In genomic region chr19:2717638-2718541, GRCh38 we compare ENCODE assay signal across 18 cellular contexts. TPM values are rescaled to one million over a fixed set of nuclear protein-coding genes. Genes with fewer than 3 reads are reported as not detected.
DNase-seq lines count a peak whose midpoint lies in the region; ATAC-seq, FAIRE-seq and TF ChIP-seq lines count a peak whose summit lies in the region.
"Had no signal": no experiment of that assay in that cellular context is flagged by ENCODE, and none has a peak within 500 bp of the region (broad histone marks: within the 10 kb centered on the region; RNA-seq: fewer than 3 reads in every experiment).

No MANE protein-coding gene starts in this region.

- H3K4me1 ChIP-seq in left ventricle myocardium inferior (peaks cover 33% of the 10 kb centered on the region), IMR-90 (ENCODE audit: control insufficient read depth, insufficient read depth, low read length) (peaks cover 8% of the 10 kb centered on the region), kidney (ENCODE audit: control insufficient read depth in 1 of 2, insufficient read depth in 1 of 2, low read depth in 1 of 2, low read length in 2 of 2) (peaks cover 0 to 7% of the 10 kb centered on the region in 2 donors), trophoblast cell (ENCODE audit: control insufficient read depth in 1 of 2, insufficient read depth in 2 of 2, low read length in 2 of 2) (peaks cover 0 to 2% of the 10 kb centered on the region in 2 experiments)
- H3K4me1 ChIP-seq: HAP-1 had no signal

- no peak overlapping the region for H2BK15ac ChIP-seq in IMR-90 (ENCODE audit: low read depth, low read length)

- no peak overlapping the region for H4K12ac ChIP-seq in trophoblast cell (ENCODE audit: low read depth, low read length)

- in situ Hi-C loops in IMR-90 (cut with MboI; ENCODE audit: low sequenced_read_pairs), result no loop called here

- DNase-seq in left ventricle myocardium inferior (no peak), Right ventricle myocardium superior (no peak), IMR-90 (no peak), kidney (peak; percentile 75), trophoblast cell (no peak), T-helper 9 cell (no peak)
- DNase-seq in activated naive CD4-positive, alpha-beta T cell treated with anti-CD3 and anti-CD28 coated beads, Interleukin-2, amount 10 ng/mL, durations not matched to agents 7 days and 5 days, result no peak
- no peak for DNase-seq in effector memory CD8-positive, alpha-beta T cell
- DNase-seq: ACHN; C1 segment of cervical spinal cord; Calu3; CD4-positive, alpha-beta T cell; DMS79 had no signal

- H3K14ac ChIP-seq in IMR-90 (replicated peaks; ENCODE audit: low read depth, low read length), result no peak overlapping the region
- H3K14ac ChIP-seq in trophoblast cell (ENCODE audit: low read length), result no peak overlapping the region

- H3K9me3 Mint-ChIP-seq in activated naive CD4-positive, alpha-beta T cell treated with anti-CD3 and anti-CD28 coated beads, Interleukin-2, amount 10 ng/mL, durations not matched to agents 7 days and 5 days, result peaks cover 11% of the 10 kb centered on the region
- peaks cover 6 to 14% of the 10 kb centered on the region in 2 donors for H3K9me3 Mint-ChIP-seq in effector memory CD8-positive, alpha-beta T cell

- H4K8ac ChIP-seq in IMR-90 (ENCODE audit: low read depth in 2 of 2, low read length in 2 of 2) (no peak overlapping the region), trophoblast cell (ENCODE audit: low read depth, low read length) (no peak overlapping the region)

- H4K20me1 ChIP-seq in IMR-90 (ENCODE audit: insufficient read depth, low read length), result no peaks in the 10 kb centered on the region; the same call in 1 of the 2 replicates

- H3K4me2 ChIP-seq in IMR-90 (ENCODE audit: low read depth, low read length) (no peak overlapping the region), trophoblast cell (ENCODE audit: low read length) (no peak overlapping the region)

- H3K23ac ChIP-seq in IMR-90 (ENCODE audit: low read depth, low read length), result no peak overlapping the region
- no peak overlapping the region for H3K23ac ChIP-seq in trophoblast cell (ENCODE audit: low read length)

- no peak overlapping the region for H2BK20ac ChIP-seq in IMR-90 (ENCODE audit: low read depth, low read length)

- no peak overlapping the region for H3K27ac Mint-ChIP-seq in activated naive CD4-positive, alpha-beta T cell treated with anti-CD3 and anti-CD28 coated beads, Interleukin-2, amount 10 ng/mL, durations not matched to agents 7 days and 5 days
- no peak overlapping the region for H3K27ac Mint-ChIP-seq in effector memory CD8-positive, alpha-beta T cell
- H3K27ac Mint-ChIP-seq: CD4-positive, alpha-beta T cell had no signal

- H3K36me3 ChIP-seq in left ventricle myocardium inferior, result peaks cover 5% of the 10 kb centered on the region
- peaks cover 4% of the 10 kb centered on the region; the same call in 1 of the 2 replicates for H3K36me3 ChIP-seq in IMR-90 (ENCODE audit: control insufficient read depth, insufficient read depth, low read length)
- no peaks in the 10 kb centered on the region for H3K36me3 ChIP-seq in kidney (ENCODE audit: control insufficient read depth in 1 of 2, insufficient read depth in 2 of 2, low read length in 2 of 2)
- no peaks in the 10 kb centered on the region for H3K36me3 ChIP-seq in trophoblast cell (ENCODE audit: control insufficient read depth in 1 of 2, insufficient read depth in 2 of 2, low read length in 2 of 2)
- H3K36me3 ChIP-seq: HAP-1 had no signal

- WGBS in IMR-90 (ENCODE audit: extremely low coverage in 2 of 2, insufficient read length in 1 of 2), 2 experiments, result 82% methylated on average over 24 of the region's 52 CpGs; no CpG with 5 or more reads in 1 of the 2 experiments
- WGBS in trophoblast cell (ENCODE audit: extremely low coverage, insufficient coverage, insufficient read length), result no CpG with 5 or more reads among the region's 52 CpGs

- H4K91ac ChIP-seq in IMR-90 (ENCODE audit: insufficient read depth, low read depth, low read length) (no peak overlapping the region), trophoblast cell (ENCODE audit: low read depth, low read length) (no peak overlapping the region)

- no peak overlapping the region for H2BK12ac ChIP-seq in trophoblast cell (ENCODE audit: low read length)

- no peak overlapping the region for H2BK5ac ChIP-seq in IMR-90 (ENCODE audit: low read depth, low read length, poor library complexity, severe bottlenecking)
- no peak overlapping the region for H2BK5ac ChIP-seq in trophoblast cell (ENCODE audit: low read depth, low read length, poor library complexity)

- POLR2A ChIA-PET in IMR-90 (lab: Charles Lee; ENCODE audit: unreplicated experiment), result no interaction called here

- H4K5ac ChIP-seq in IMR-90 (ENCODE audit: low read depth, low read length), result no peak overlapping the region

- H3K4me3 ChIP-seq in left ventricle myocardium inferior (no peak overlapping the region), IMR-90 (ENCODE audit: insufficient read depth, low read depth, low read length) (no peak overlapping the region), kidney (ENCODE audit: low read length in 2 of 2) (no peak overlapping the region), trophoblast cell (ENCODE audit: low read depth, low read length) (peak overlapping the region; percentile 34)
- H3K4me3 ChIP-seq: HAP-1 had no signal

- peaks cover 52% of the 10 kb centered on the region for H3K27me3 Mint-ChIP-seq in activated naive CD4-positive, alpha-beta T cell treated with anti-CD3 and anti-CD28 coated beads, Interleukin-2, amount 10 ng/mL, durations not matched to agents 7 days and 5 days
- peaks cover 24 to 69% of the 10 kb centered on the region in 2 donors for H3K27me3 Mint-ChIP-seq in effector memory CD8-positive, alpha-beta T cell

- no peak overlapping the region for H2BK120ac ChIP-seq in IMR-90 (ENCODE audit: low read depth, low read length)
- no peak overlapping the region for H2BK120ac ChIP-seq in trophoblast cell (ENCODE audit: insufficient read depth, low read length, poor library complexity)

- intact Hi-C loops in left ventricle myocardium inferior (cut with micrococcal nuclease) (no loop called here), Right ventricle myocardium superior (cut with DNase I) (no loop called here), IMR-90 (cut with micrococcal nuclease) (no loop called here), kidney (cut with DNase I) (no loop called here)

- TF ChIP-seq CTCF in left ventricle myocardium inferior (IDR thresholded peaks at IDR 0.05; ENCODE audit: borderline replicate concordance), result no peak
- TF ChIP-seq CTCF in IMR-90 (conservative IDR thresholded peaks at IDR 0.05; ENCODE audit: low read depth, low read length), result no peak
- no peak for TF ChIP-seq CTCF in kidney (IDR thresholded peaks at IDR 0.05; ENCODE audit: borderline replicate concordance, extremely low read depth, insufficient read depth)

- H3K4ac ChIP-seq in IMR-90 (ENCODE audit: low read depth, low read length) (no peak overlapping the region), trophoblast cell (ENCODE audit: low read depth, low read length) (no peak overlapping the region)

- H3K79me2 ChIP-seq in trophoblast cell (ENCODE audit: control insufficient read depth, insufficient read depth, low read length, poor library complexity), result no peaks in the 10 kb centered on the region

- peaks cover 70% of the 10 kb centered on the region for H3K27me3 ChIP-seq in left ventricle myocardium inferior (ENCODE audit: low read depth)
- no peaks in the 10 kb centered on the region; the same call in 1 of the 2 replicates for H3K27me3 ChIP-seq in IMR-90 (ENCODE audit: control insufficient read depth, insufficient read depth, low read length)
- peaks cover 32% of the 10 kb centered on the region for H3K27me3 ChIP-seq in trophoblast cell (ENCODE audit: insufficient read depth, low read length)

- H3K9me3 ChIP-seq in left ventricle myocardium inferior (replicated peaks) (peaks cover 12% of the 10 kb centered on the region), IMR-90 (ENCODE audit: control insufficient read depth, insufficient read depth, low read length) (peaks cover 9% of the 10 kb centered on the region), kidney (ENCODE audit: control insufficient read depth in 1 of 2, low read length in 2 of 2) (peaks cover 2 to 10% of the 10 kb centered on the region in 2 donors), trophoblast cell (ENCODE audit: insufficient read depth, low read depth, low read length) (peaks cover 17% of the 10 kb centered on the region)

- CTCF ChIA-PET in IMR-90 (lab: Yijun Ruan, JAX), result no interaction called here
- CTCF ChIA-PET in activated naive CD4-positive, alpha-beta T cell treated with anti-CD3 and anti-CD28 coated beads, Interleukin-2, amount 10 ng/mL, durations not matched to agents 7 days and 5 days (lab: Charles Lee), result no interaction called here

- H3K18ac ChIP-seq in IMR-90 (ENCODE audit: low read depth, low read length) (no peak overlapping the region), trophoblast cell (ENCODE audit: low read length) (no peak overlapping the region)

- H3K27ac ChIP-seq in left ventricle myocardium inferior (replicated peaks), result peak overlapping the region; percentile 16
- H3K27ac ChIP-seq in IMR-90 (ENCODE audit: insufficient read depth, low read length), result no peak overlapping the region
- no peak overlapping the region for H3K27ac ChIP-seq in kidney (ENCODE audit: low read depth in 2 of 2, low read length in 2 of 2)
- no peak overlapping the region for H3K27ac ChIP-seq in trophoblast cell (ENCODE audit: low read depth, low read length)

- peaks cover 0 to 10% of the 10 kb centered on the region in 2 experiments; a peak in 2 of 4 replicates for H3K79me1 ChIP-seq in IMR-90 (ENCODE audit: low read depth in 1 of 2, low read length in 2 of 2)
- no peaks in the 10 kb centered on the region for H3K79me1 ChIP-seq in trophoblast cell (ENCODE audit: low read length)

- peaks cover 4% of the 10 kb centered on the region for H3K36me3 Mint-ChIP-seq in activated naive CD4-positive, alpha-beta T cell treated with anti-CD3 and anti-CD28 coated beads, Interleukin-2, amount 10 ng/mL, durations not matched to agents 7 days and 5 days
- H3K36me3 Mint-ChIP-seq in effector memory CD8-positive, alpha-beta T cell (ENCODE audit: insufficient read depth), result no peaks in the 10 kb centered on the region

- H2AK9ac ChIP-seq in IMR-90 (replicated peaks; ENCODE audit: low read depth, low read length, poor library complexity), result peak overlapping the region; percentile 55

- no peak for TF ChIP-seq RAD21 in IMR-90 (IDR thresholded peaks at IDR 0.05; ENCODE audit: low read length)

- H3K4me3 Mint-ChIP-seq in activated naive CD4-positive, alpha-beta T cell treated with anti-CD3 and anti-CD28 coated beads, Interleukin-2, amount 10 ng/mL, durations not matched to agents 7 days and 5 days, result no peak overlapping the region
- peak overlapping the region in 1 of 2 donors; percentile 13 for H3K4me3 Mint-ChIP-seq in effector memory CD8-positive, alpha-beta T cell
- H3K4me3 Mint-ChIP-seq: CD4-positive, alpha-beta T cell had no signal

- H2AFZ ChIP-seq in IMR-90 (replicated peaks; ENCODE audit: low read length, poor library complexity) (no peak overlapping the region), trophoblast cell (ENCODE audit: insufficient read depth, low read length, poor library complexity) (no peak overlapping the region)

- peaks cover 6% of the 10 kb centered on the region; the same call in 1 of the 2 replicates for H3K9me1 ChIP-seq in IMR-90 (ENCODE audit: insufficient read depth, low read length)

- no peak overlapping the region for H2AK5ac ChIP-seq in IMR-90 (ENCODE audit: low read depth, low read length)
- H2AK5ac ChIP-seq in trophoblast cell (ENCODE audit: low read length), result no peak overlapping the region

- ATAC-seq in Right ventricle myocardium superior (ENCODE audit: poor library complexity) (no peak), IMR-90 (ENCODE audit: low read depth) (no peak)
- no peak for ATAC-seq in effector memory CD8-positive, alpha-beta T cell (replicated peaks)

- BruUV-seq in IMR-90 (replicated peaks; lab: Mats Ljungman, UMichigan), result no TSS peak

- no peak overlapping the region for H3K9ac ChIP-seq in IMR-90 (ENCODE audit: low read depth, low read length)
- H3K9ac ChIP-seq in kidney (ENCODE audit: low read length in 2 of 2), result no peak overlapping the region
- no peak overlapping the region for H3K9ac ChIP-seq in trophoblast cell (ENCODE audit: low read length)

- no peak for TF ChIP-seq POLR2A in IMR-90 (IDR thresholded peaks at IDR 0.05; ENCODE audit: low read depth, low read length)

- peaks cover 7% of the 10 kb centered on the region for H3K4me1 Mint-ChIP-seq in activated naive CD4-positive, alpha-beta T cell treated with anti-CD3 and anti-CD28 coated beads, Interleukin-2, amount 10 ng/mL, durations not matched to agents 7 days and 5 days
- H3K4me1 Mint-ChIP-seq in effector memory CD8-positive, alpha-beta T cell (ENCODE audit: low read depth in 2 of 2), result no peaks in the 10 kb centered on the region

- H3K56ac ChIP-seq in IMR-90 (ENCODE audit: extremely low read depth, insufficient read depth, low read length), result no peak overlapping the region

- FAIRE-seq in kidney (lab: Jason Lieb, UNC), result no peak
- FAIRE-seq: G401.6, GM12891, H1 had no signal

- dilution Hi-C loops in IMR-90 (cut with HindIII; ENCODE audit: low sequenced_read_pairs, unreplicated experiment), result no loop called here

RNA-seq across cellular contexts. Expression of gene DIRAS1, which starts 3.3 kb away (rescaled TPM):
- 195 TPM for total RNA-seq in left ventricle myocardium inferior
- 216 TPM for total RNA-seq in Right ventricle myocardium superior
- total RNA-seq in IMR-90 (2012; rRNA removed), result 1.4 and 2.5 TPM in 2 replicates
- 10.3 and 14.0 TPM in 2 replicates for polyA plus RNA-seq in IMR-90 (2012; rRNA removed)
- polyA plus RNA-seq in IMR-90 (2012; cell fraction: cytosol; rRNA removed), result 5.3 and 12.6 TPM in 2 replicates
- 9.8 and 18.4 TPM in 2 replicates for polyA plus RNA-seq in IMR-90 (2012; cell fraction: nucleus; rRNA removed; ENCODE audit: low replicate concordance)
- 2.3 TPM for total RNA-seq in kidney
- 7.6 TPM for polyA plus RNA-seq in kidney (ENCODE audit: insufficient read depth, low read depth, low replicate concordance)
- polyA plus RNA-seq in trophoblast cell (2013), result 0.25 and 0.42 TPM in 2 replicates
- total RNA-seq: CD4-positive, alpha-beta T cell; HT1080 had no signal

RNA-seq across cellular contexts. Expression of gene GNG7, which starts 15.4 kb away (rescaled TPM):
- 46.6 TPM for total RNA-seq in left ventricle myocardium inferior
- 35.2 TPM for total RNA-seq in Right ventricle myocardium superior
- under 0.01 TPM in 2 replicates for total RNA-seq in IMR-90 (2012; rRNA removed)
- 0.19 and 0.21 TPM in 2 replicates for polyA plus RNA-seq in IMR-90 (2012; rRNA removed)
- 0.29 and 0.43 TPM in 2 replicates for polyA plus RNA-seq in IMR-90 (2012; cell fraction: cytosol; rRNA removed)
- 0.37 and 0.46 TPM in 2 replicates for polyA plus RNA-seq in IMR-90 (2012; cell fraction: nucleus; rRNA removed; ENCODE audit: low replicate concordance)
- total RNA-seq in kidney, result 9.9 TPM
- polyA plus RNA-seq in kidney (ENCODE audit: insufficient read depth, low read depth, low replicate concordance), result 13.4 TPM
- polyA plus RNA-seq in trophoblast cell (2013), result 2.2 and 2.4 TPM in 2 replicates
- total RNA-seq: HT1080 had no signal

RNA-seq across cellular contexts. Expression of gene SLC39A3, which starts 21.9 kb away (rescaled TPM):
- total RNA-seq in left ventricle myocardium inferior (22.6 TPM), Right ventricle myocardium superior (20.2 TPM), IMR-90 (2012; rRNA removed) (12.4 and 12.8 TPM in 2 replicates), kidney (31.1 TPM)
- polyA plus RNA-seq in IMR-90 (2012; rRNA removed) (38.2 and 45.1 TPM in 2 replicates), kidney (ENCODE audit: insufficient read depth, low read depth, low replicate concordance) (38.0 TPM)
- polyA plus RNA-seq in IMR-90 (2012; cell fraction: cytosol; rRNA removed), result 47.7 and 51.5 TPM in 2 replicates
- polyA plus RNA-seq in IMR-90 (2012; cell fraction: nucleus; rRNA removed; ENCODE audit: low replicate concordance), result 12.3 and 24.3 TPM in 2 replicates
- 22.5 and 23.8 TPM in 2 replicates for polyA plus RNA-seq in trophoblast cell (2013)

Comparison
In these comparisons a context has a peak if more than half of its experiments do, and no peak if none do; other contexts are left out.
1. RNA of gene DIRAS1, which starts 3.3 kb away (total RNA-seq): 216 TPM in Right ventricle myocardium superior (single experiment) and 195 TPM in left ventricle myocardium inferior (single experiment); 2.3 TPM in kidney (single experiment) and 1.4 to 2.5 TPM in IMR-90; every median in the first group is over 10 times any median in the second.
2. RNA of gene GNG7, which starts 15.4 kb away (total RNA-seq): 46.6 TPM in left ventricle myocardium inferior (single experiment), 35.2 TPM in Right ventricle myocardium superior (single experiment) and 9.9 TPM in kidney (single experiment); under 0.01 TPM in IMR-90; every median in the first group is over 10 times any median in the second.